In the genomic region with DNA sequence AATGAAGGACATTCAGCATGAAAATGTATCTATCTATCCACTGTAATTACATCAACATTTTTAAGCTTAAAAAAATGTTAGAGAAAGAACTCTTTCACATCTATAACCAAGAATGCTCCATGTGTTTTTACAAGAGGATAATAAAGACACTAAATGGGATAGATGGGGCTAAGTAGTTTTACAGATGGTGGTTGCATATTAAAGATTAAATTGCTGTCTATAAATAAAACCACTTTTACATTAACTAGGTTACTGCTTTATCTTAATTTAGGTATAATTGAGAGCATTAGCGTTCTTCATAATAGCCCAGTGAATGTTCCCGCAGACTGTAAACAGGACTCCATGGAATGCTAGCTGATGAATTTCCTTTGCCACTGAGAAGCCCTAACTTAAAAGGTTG, we compare ENCODE assay signal across 23 cellular contexts.
"Had no signal": no experiment of that assay in that cellular context is flagged by ENCODE, and none has a peak within 500 bp of the region (broad histone marks: within the 10 kb centered on the region; RNA-seq: fewer than 3 reads in every experiment).

No MANE protein-coding gene starts in this region.

- H3K36me3 ChIP-seq: gastroesophageal sphincter, left ventricle myocardium inferior, ovary, right lobe of liver, tibial nerve had no signal

- ATAC-seq: effector memory CD8-positive, alpha-beta T cell; gastroesophageal sphincter; right lobe of liver had no signal

- H3K4me1 ChIP-seq: right lobe of liver had no signal

- DNase-seq: activated CD4-positive, alpha-beta memory T cell treated with anti-CD3 and anti-CD28 coated beads for 36 hours; activated CD4-positive, alpha-beta T cell treated with anti-CD3 and anti-CD28 coated beads, Interleukin-2, amount 10 ng/mL, durations not matched to agents 24 days and 14 days; activated CD4-positive, CD25-positive, alpha-beta regulatory T cell treated with anti-CD3 and anti-CD28 coated beads, Interleukin-2, amount 50 U/mL, for 72 hours; activated CD8-positive, alpha-beta memory T cell treated with anti-CD3 and anti-CD28 coated beads, Interleukin-2, amount 50 U/mL, for 4 hours; activated effector memory CD4-positive, alpha-beta T cell treated with anti-CD3 and anti-CD28 coated beads, Interleukin-2, amount 50 U/mL, for 16 hours; activated naive CD4-positive, alpha-beta T cell treated with anti-CD3 and anti-CD28 coated beads for 36 hours; activated naive CD8-positive, alpha-beta T cell treated with anti-CD3 and anti-CD28 coated beads for 36 hours; activated T-cell treated with anti-CD3 and anti-CD28 coated beads, Interleukin-2, amount 50 U/mL, for 1 hour; caudate nucleus; cortex of kidney; effector memory CD8-positive, alpha-beta T cell; islet precursor cell; left ventricle myocardium inferior; mesendoderm; nephron progenitor cell; ovary; right lobe of liver; stimulated activated CD4-positive, alpha-beta T cell treated with anti-CD3 and anti-CD28 coated beads, Interleukin-2, amount 100 ng/mL, for 48 hours; stimulated activated naive CD4-positive, alpha-beta T cell treated with Interleukin-2 at 50 U/mL for 16 hours had no signal

- H3K4me3 ChIP-seq: gastroesophageal sphincter, hepatocyte, left ventricle myocardium inferior, lung, ovary, right lobe of liver, tibial nerve had no signal

- H3K27ac ChIP-seq: gastroesophageal sphincter, hepatocyte, left ventricle myocardium inferior, ovary, right lobe of liver, tibial nerve had no signal

- H3K27me3 ChIP-seq: gastroesophageal sphincter, hepatocyte, ovary, right lobe of liver, tibial nerve had no signal

- H3K9me3 ChIP-seq: gastroesophageal sphincter, left ventricle myocardium inferior, ovary, right lobe of liver, tibial nerve had no signal
